Comparison of ENCODE assay signal across 20 cellular contexts in genomic region chr5:125367702-125368101, GRCh38.
DNase-seq lines count a peak whose midpoint lies in the region; ATAC-seq and TF ChIP-seq lines count a peak whose summit lies in the region.
"Had no signal": no experiment of that assay in that cellular context is flagged by ENCODE, and none has a peak within 500 bp of the region (broad histone marks: within the 10 kb centered on the region; RNA-seq: fewer than 3 reads in every experiment).

No MANE protein-coding gene starts in this region.

- TF ChIP-seq CTCF in cardiac fibroblast (IDR thresholded peaks at IDR 0.05; ENCODE audit: low read depth, low read length) (no peak), tibial nerve (IDR thresholded peaks at IDR 0.05) (no peak)

- H3K4me3 ChIP-seq in cardiac fibroblast (replicated peaks in 1 of 2; ENCODE audit: low read depth in 2 of 2, low read length in 2 of 2), result no peak overlapping the region
- H3K4me3 ChIP-seq in tibial nerve, result no peak overlapping the region
- H3K4me3 ChIP-seq: MG63 had no signal

- no peaks in the 10 kb centered on the region for H3K27me3 ChIP-seq in tibial nerve
- H3K27me3 ChIP-seq: MG63 had no signal

- WGBS in tibial nerve, 2 donors, result 85 to 86% methylated on average over 1 of the region's 1 CpG

- no peak for ATAC-seq in GM18502 (IDR thresholded peaks at IDR 0.05; ENCODE audit: poor library complexity, unreplicated experiment)

- DNase-seq in AG08396 (ENCODE audit: low spot score) (peak; percentile 6), M059J (ENCODE audit: low read depth) (peak; percentile 49), cardiac fibroblast (ENCODE audit: low read depth in 2 of 2) (peak; percentile 42 to 59), myocyte (ENCODE audit: low read depth) (peak; percentile 30), tibial nerve (ENCODE audit: low spot score in 2 of 2) (no peak), HCEC 1CT (no peak), erythroblast (lab: John Stamatoyannopoulos, UW) (no peak)
- DNase-seq: DMS79 treated with DMSO at 0.1 percent for 48 hours, H9, MG63, NCI-H1092, NCI-H1436 treated with DMSO at 0.1 percent for 48 hours, NCI-H2081, NCI-H2171 treated with DMSO at 0.1 percent for 48 hours, NCI-H446 treated with DMSO at 0.1 percent for 48 hours, NCI-H748 treated with DMSO at 0.1 percent for 48 hours, RPMI8226, SHP77 treated with DMSO at 0.1 percent for 48 hours had no signal

- H3K9me3 ChIP-seq in tibial nerve, result peaks cover 0 to 7% (median 0%) of the 10 kb centered on the region in 4 donors
- H3K9me3 ChIP-seq: MG63 had no signal

- H3K27ac ChIP-seq in tibial nerve, result no peak overlapping the region
- H3K27ac ChIP-seq: C4-2B had no signal

- no peak for TF ChIP-seq EP300 in tibial nerve (IDR thresholded peaks at IDR 0.05)

- TF ChIP-seq POLR2A in tibial nerve (IDR thresholded peaks at IDR 0.05), result no peak
- no peak for TF ChIP-seq POLR2A in erythroblast (IDR thresholded peaks at IDR 0.05; ENCODE audit: low read length)

- no peaks in the 10 kb centered on the region for H3K36me3 ChIP-seq in tibial nerve
- H3K36me3 ChIP-seq: MG63 had no signal

- no peaks in the 10 kb centered on the region for H3K4me1 ChIP-seq in tibial nerve

Comparison
In these comparisons a context has a peak if more than half of its experiments do, and no peak if none do; other contexts are left out.
1. DNase-seq: peak in AG08396 (single experiment), M059J (single experiment), cardiac fibroblast (2 of 2) and myocyte (single experiment); none in tibial nerve (0 of 2), HCEC 1CT (single experiment) and erythroblast (0 of 2).